Comparison of ENCODE assay signal across 8 cellular contexts in the genomic region with DNA sequence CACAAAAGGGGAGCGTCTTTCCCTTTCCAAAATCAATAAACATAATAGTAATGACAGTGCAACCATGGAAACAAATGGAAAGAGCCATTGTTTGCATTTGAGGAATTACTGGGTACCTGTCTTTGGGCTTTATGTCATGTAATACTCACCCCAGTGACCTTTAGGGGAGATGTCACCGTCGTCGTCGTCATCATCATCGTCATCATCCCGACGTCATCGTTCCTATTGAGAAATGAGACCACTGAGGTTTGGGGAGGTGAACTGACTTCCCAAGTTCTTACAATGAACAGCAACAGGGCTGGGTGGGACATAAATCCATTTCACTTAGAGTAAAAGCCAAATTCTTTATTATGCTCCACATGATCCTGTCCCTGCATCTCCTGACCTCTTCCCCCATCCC.
"Had no signal": no experiment of that assay in that cellular context is flagged by ENCODE, and none has a peak within 500 bp of the region (broad histone marks: within the 10 kb centered on the region; RNA-seq: fewer than 3 reads in every experiment).

No MANE protein-coding gene starts in this region.

- H3K4me3 ChIP-seq: GM12878 had no signal

- FAIRE-seq: G401.6, GM12878, GM12891, GM12892, GM18507, GM19239 had no signal

- DNase-seq: GDM1, GF-D8 had no signal

- ATAC-seq: GM12878 had no signal
